Comparison of ENCODE assay signal across 25 cellular contexts in genomic region chr9:100485196-100485595, GRCh38. TPM values are rescaled to one million over a fixed set of nuclear protein-coding genes. Genes with fewer than 3 reads are reported as not detected.
"Had no signal": no experiment of that assay in that cellular context is flagged by ENCODE, and none has a peak within 500 bp of the region (broad histone marks: within the 10 kb centered on the region; RNA-seq: fewer than 3 reads in every experiment).

No MANE protein-coding gene starts in this region.

- H3K4me3 ChIP-seq: neural progenitor cell, ovary, psoas muscle, right lobe of liver, sigmoid colon, stomach, thoracic aorta, thyroid gland, tibial nerve, upper lobe of left lung, vagina had no signal

- ATAC-seq: psoas muscle; right cardiac atrium; right lobe of liver; stimulated activated effector memory CD8-positive, alpha-beta T cell treated with anti-CD3 and anti-CD28 coated beads, Interleukin-12 subunit alpha, Interleukin-12 subunit beta, amount 100 ng/mL, for 72 hours; stimulated activated naive B cell treated with anti-CD40 and anti-IgM and Interleukin-4, amounts not matched to agents 10 μg/mL and 1 μg/mL and 100 μg/mL, for 72 hours had no signal

- DNase-seq: occipital lobe; ovary; posterior cingulate gyrus; psoas muscle; right cardiac atrium; right lobe of liver; sigmoid colon; small intestine; stimulated activated CD4-positive, alpha-beta T cell treated with anti-CD3 and anti-CD28 coated beads, Interleukin-15, amount 100 ng/mL, for 24 hours; stimulated activated CD4-positive, alpha-beta T cell treated with anti-CD3 and anti-CD28 coated beads, Interleukin-2, amount 100 ng/mL, for 24 hours; stimulated activated CD4-positive, alpha-beta T cell treated with anti-CD3 and anti-CD28 coated beads, Interleukin-2, amount 100 ng/mL, for 48 hours; stimulated activated CD4-positive, alpha-beta T cell treated with anti-CD3 and anti-CD28 coated beads, Interleukin-4, amount 100 ng/mL, for 24 hours; stimulated activated naive B cell treated with anti-CD40 and anti-IgM and Interleukin-4, amounts not matched to agents 10 μg/mL and 1 μg/mL and 100 μg/mL, for 72 hours; stimulated activated naive CD4-positive, alpha-beta T cell treated with Interleukin-2 at 50 U/mL for 16 hours; stomach; thyroid gland; upper lobe of left lung had no signal

- FAIRE-seq: small intestine, urothelium cell line had no signal

RNA-seq across cellular contexts. Expression of gene TMEFF1, which starts 12.2 kb away (rescaled TPM):
- total RNA-seq: skeletal muscle tissue, thoracic aorta, ureter, vagina had no signal
